Comparison of ENCODE assay signal across 1 cellular context in the genomic region with DNA sequence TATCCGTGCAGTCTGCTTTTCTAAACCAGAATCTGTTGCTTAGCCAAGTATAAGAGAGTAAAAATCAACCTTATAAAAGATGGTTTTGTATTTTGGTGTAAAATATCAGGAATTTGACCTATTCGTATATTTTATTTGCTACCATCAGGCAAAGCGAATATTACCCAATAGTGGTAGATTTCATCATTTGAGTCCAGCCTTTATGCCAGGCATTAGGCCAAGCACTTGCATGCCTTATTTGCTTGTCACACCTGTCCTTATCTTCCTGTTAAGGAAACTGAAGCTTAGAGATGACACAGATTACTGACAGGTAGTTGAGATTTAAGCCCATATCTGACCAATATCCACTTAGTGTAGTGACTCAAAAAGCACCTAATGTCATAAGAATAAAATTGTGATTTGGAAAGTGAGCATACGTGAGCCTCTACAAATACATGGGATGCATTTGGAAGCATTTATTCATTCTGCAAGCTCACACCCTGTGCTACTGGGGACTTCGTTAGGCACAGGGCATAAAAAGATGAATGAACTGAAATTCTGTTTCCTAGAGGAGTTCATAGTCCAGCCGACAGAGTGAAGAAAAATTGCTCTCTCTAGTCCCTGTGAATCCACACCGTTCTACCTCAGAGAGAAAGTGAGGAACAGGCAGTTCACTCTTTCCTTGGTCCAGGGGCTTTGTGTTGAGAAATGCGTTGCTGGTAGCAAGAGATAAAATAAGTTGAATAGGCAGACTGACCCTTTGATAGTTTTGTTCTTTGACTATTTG.
A peak's percentile ranks its signal among the peaks of the same experiment; 100 is the strongest.
TF ChIP-seq lines count a peak whose summit lies in the region.

No MANE protein-coding gene starts in this region.

TF ChIP-seq in K562, 482 proteins besides CTCF, POLR2A, EP300 and RAD21:
- TF ChIP-seq ETV1 (tag; conservative IDR thresholded peaks at IDR 0.05; ENCODE audit: low read depth) (no peak), CEBPB (tag; IDR thresholded peaks at IDR 0.05) (peak; percentile 18; the same call in 1 of the 2 replicates)
